In the genomic region with DNA sequence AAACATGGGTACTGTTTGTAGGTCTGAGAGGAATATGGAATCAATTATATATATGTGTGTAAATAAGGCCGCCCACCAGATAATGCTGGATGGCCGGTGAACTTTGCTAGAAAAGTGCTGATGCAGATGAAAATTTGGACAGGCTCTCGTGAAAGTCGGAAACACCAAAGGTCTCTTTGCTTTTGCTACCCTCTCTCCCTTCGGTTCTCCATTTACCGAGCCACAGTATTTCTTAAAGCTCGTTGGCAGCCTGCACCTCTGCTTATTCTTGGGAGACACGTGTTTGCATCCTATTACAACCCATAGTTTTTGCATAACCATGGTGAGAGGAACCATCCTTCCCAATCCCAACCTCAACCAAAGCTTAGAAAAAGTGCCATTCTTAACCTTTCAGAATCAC, we compare ENCODE assay signal across 27 cellular contexts.
A peak's percentile ranks its signal among the peaks of the same experiment; 100 is the strongest.
DNase-seq lines count a peak whose midpoint lies in the region; ATAC-seq, FAIRE-seq and TF ChIP-seq lines count a peak whose summit lies in the region.
"Had no signal": no experiment of that assay in that cellular context is flagged by ENCODE, and none has a peak within 500 bp of the region (broad histone marks: within the 10 kb centered on the region; RNA-seq: fewer than 3 reads in every experiment).

No MANE protein-coding gene starts in this region.

- H3K36me3 Mint-ChIP-seq in nephron (ENCODE audit: low read depth): no peaks in the 10 kb centered on the region
- H3K36me3 Mint-ChIP-seq: natural killer cell had no signal

- H3K23ac ChIP-seq in IMR-90 (ENCODE audit: low read depth, low read length): no peak overlapping the region

- SMC1A ChIA-PET in GM12878 (lab: Charles Lee; ENCODE audit: uncharacterized antibody, unreplicated experiment): interaction anchor here (0.9 to 7.4 kb wide), 15 partner anchors 8 to 335 kb away, joined by 3 to 67 read pairs (median 5); no protein-coding TSS in a partner anchor

- no peak for TF ChIP-seq EP300 in GM12878 (IDR thresholded peaks at IDR 0.05; ENCODE audit: borderline replicate concordance in 1 of 2, control insufficient read depth in 1 of 2, low read depth in 2 of 2, low read length in 2 of 2)

- no peaks in the 10 kb centered on the region for H3K9me3 Mint-ChIP-seq in nephron
- H3K9me3 Mint-ChIP-seq: activated naive CD8-positive, alpha-beta T cell treated with anti-CD3 and anti-CD28 coated beads, Interleukin-2, amount 10 ng/mL, durations not matched to agents 7 days and 5 days; activated T-helper 2 cell treated with anti-CD3 and anti-CD28 coated beads, Interferon-gamma antibody, Interleukin-2, Interleukin-4, amounts not matched to agents 10 μg/mL and 5 μg/mL and 100 μg/mL, durations not matched to agents 14 hours and 24 hours and 36 hours; immature natural killer cell; natural killer cell had no signal

- no peak for DNase-seq in IMR-90
- no peak for DNase-seq in GM12878 (ENCODE audit: low read depth, low spot score)
- DNase-seq in GM13977 (ENCODE audit: low spot score): no peak
- no peak for DNase-seq in AG08395 (ENCODE audit: low spot score)
- DNase-seq: activated CD4-positive, alpha-beta T cell treated with anti-CD3 and anti-CD28 coated beads for 48 hours; activated CD8-positive, alpha-beta memory T cell treated with anti-CD3 and anti-CD28 coated beads, Interleukin-2, amount 10 ng/mL, durations not matched to agents 7 days and 5 days; activated naive CD8-positive, alpha-beta T cell treated with anti-CD3 and anti-CD28 coated beads, Interleukin-2, amount 10 ng/mL, durations not matched to agents 7 days and 5 days; effector CD4-positive, alpha-beta T cell; foreskin keratinocyte; hippocampal formation; immature natural killer cell; natural killer cell; NCI-H1092 treated with DMSO at 0.1 percent for 48 hours; NCI-H1930; NCI-H526; ovary; right cardiac atrium; spleen; stimulated activated CD4-positive, alpha-beta T cell treated with anti-CD3 and anti-CD28 coated beads, Interleukin-4, amount 100 ng/mL, for 1 hour; stimulated activated naive CD4-positive, alpha-beta T cell treated with Interleukin-2 at 50 U/mL for 16 hours; T-helper 17 cell had no signal

- H3K9me3 ChIP-seq in DOHH2 (ENCODE audit: control insufficient read depth, insufficient read depth, low read length) (no peaks in the 10 kb centered on the region), IMR-90 (ENCODE audit: control insufficient read depth, insufficient read depth, low read length) (no peaks in the 10 kb centered on the region), GM12878 (replicated peaks; ENCODE audit: control insufficient read depth, insufficient read depth, low read length) (peaks cover under 1% of the 10 kb centered on the region; the same call in 2 of the 3 replicates)
- H3K9me3 ChIP-seq: ovary, spleen had no signal

- H3K79me1 ChIP-seq in IMR-90 (ENCODE audit: low read depth in 1 of 2, low read length in 2 of 2): peaks cover 29 to 64% of the 10 kb centered on the region in 2 experiments

- no peak overlapping the region for H2BK20ac ChIP-seq in IMR-90 (ENCODE audit: low read depth, low read length)

- dilution Hi-C loops in IMR-90 (cut with HindIII; ENCODE audit: low sequenced_read_pairs, unreplicated experiment): no loop called here

- peaks cover 58% of the 10 kb centered on the region for H3K4me1 Mint-ChIP-seq in nephron

- H2BK5ac ChIP-seq in IMR-90 (ENCODE audit: low read depth, low read length, poor library complexity, severe bottlenecking): no peak overlapping the region

- H2BK120ac ChIP-seq in IMR-90 (ENCODE audit: low read depth, low read length): no peak overlapping the region

- H4K8ac ChIP-seq in IMR-90 (ENCODE audit: low read depth in 2 of 2, low read length in 2 of 2): no peak overlapping the region

- intact Hi-C loops in IMR-90 (cut with micrococcal nuclease) (loop anchor here (10.0 kb wide), 2 partner anchors 107 to 263 kb away; partner anchors contain the start of gene FOXN3), GM12878 (cut with micrococcal nuclease; ENCODE audit: unreplicated experiment) (no loop called here)

- no peak overlapping the region for H2AK9ac ChIP-seq in IMR-90 (replicated peaks; ENCODE audit: low read depth, low read length, poor library complexity)

- peak overlapping the region; percentile 96 for H3K27ac ChIP-seq in DOHH2 (ENCODE audit: low read depth, low read length)
- H3K27ac ChIP-seq in IMR-90 (ENCODE audit: insufficient read depth, low read length): no peak overlapping the region
- peak overlapping the region; percentile 78 for H3K27ac ChIP-seq in GM12878 (ENCODE audit: control insufficient read depth, insufficient read depth)
- H3K27ac ChIP-seq: foreskin keratinocyte, ovary had no signal

- peak overlapping the region; percentile 73 for H3K4me3 ChIP-seq in DOHH2 (ENCODE audit: low read length)
- no peak overlapping the region for H3K4me3 ChIP-seq in IMR-90 (ENCODE audit: insufficient read depth, low read depth, low read length)
- H3K4me3 ChIP-seq in GM12878: peak overlapping the region; percentile 25; the same call in 1 of the 2 replicates
- H3K4me3 ChIP-seq: ovary, spleen had no signal

- no peak overlapping the region for H3K4ac ChIP-seq in IMR-90 (ENCODE audit: low read depth, low read length)

- POLR2A ChIA-PET in IMR-90 (lab: Charles Lee; ENCODE audit: unreplicated experiment): interaction anchor here (0.6 kb wide), 1 partner anchor 32 kb away, joined by 5 read pairs; no protein-coding TSS in a partner anchor
- POLR2A ChIA-PET in GM12878 (lab: Charles Lee): interaction anchor here (0.6 to 1.6 kb wide), 6 partner anchors 10 to 117 kb away, joined by 3 to 4 read pairs (median 4); no protein-coding TSS in a partner anchor

- H2BK15ac ChIP-seq in IMR-90 (ENCODE audit: low read depth, low read length): no peak overlapping the region

- H4K20me1 ChIP-seq in DOHH2 (ENCODE audit: control insufficient read depth, insufficient read depth, low read depth, low read length) (no peaks in the 10 kb centered on the region), IMR-90 (ENCODE audit: insufficient read depth, low read length) (peaks cover 23% of the 10 kb centered on the region), GM12878 (ENCODE audit: control insufficient read depth, insufficient read depth) (no peaks in the 10 kb centered on the region)

- no peak for ATAC-seq in IMR-90 (ENCODE audit: low read depth)
- ATAC-seq in GM12878: no peak
- no peak for ATAC-seq in HG02588 (IDR thresholded peaks at IDR 0.05; ENCODE audit: unreplicated experiment)
- ATAC-seq: activated CD8-positive, alpha-beta memory T cell treated with anti-CD3 and anti-CD28 coated beads, Interleukin-2, amount 10 ng/mL, durations not matched to agents 7 days and 5 days; foreskin keratinocyte; natural killer cell; right cardiac atrium; T-helper 17 cell had no signal

- peaks cover 25% of the 10 kb centered on the region for H3K9me1 ChIP-seq in IMR-90 (ENCODE audit: insufficient read depth, low read length)

- H3K79me2 ChIP-seq in DOHH2 (ENCODE audit: control insufficient read depth, low read length) (peaks cover 20% of the 10 kb centered on the region), GM12878 (ENCODE audit: control insufficient read depth, insufficient read depth, low read length) (peaks cover 55% of the 10 kb centered on the region)

- no peak overlapping the region for H4K91ac ChIP-seq in IMR-90 (ENCODE audit: insufficient read depth, low read depth, low read length)

- H4K5ac ChIP-seq in IMR-90 (ENCODE audit: low read depth, low read length): no peak overlapping the region

- H3K36me3 ChIP-seq in DOHH2 (ENCODE audit: control insufficient read depth, low read length): no peaks in the 10 kb centered on the region
- H3K36me3 ChIP-seq in IMR-90 (ENCODE audit: control insufficient read depth, insufficient read depth, low read length): 0 out of 2 replicates have a peak, but pooled peaks cover 1% of the 10 kb centered on the region
- no peaks in the 10 kb centered on the region; a peak in 1 of 4 replicates for H3K36me3 ChIP-seq in GM12878 (ENCODE audit: control insufficient read depth in 2 of 2, insufficient read depth in 2 of 2, low read length in 1 of 2)
- H3K36me3 ChIP-seq: ovary, spleen had no signal

- 89% methylated on average over 5 of the region's 8 CpGs; no CpG with 5 or more reads in 1 of the 2 experiments for WGBS in IMR-90 (ENCODE audit: extremely low coverage in 2 of 2, insufficient read length in 1 of 2), 2 experiments
- 23% methylated on average over 8 of the region's 8 CpGs for WGBS in GM12878 (ENCODE audit: insufficient coverage, insufficient replicate concordance, low lambda C conversion rate, missing lambda C conversion rate)

- H3K4me2 ChIP-seq in DOHH2 (ENCODE audit: low read length) (peak overlapping the region; percentile 82), IMR-90 (ENCODE audit: low read depth, low read length) (no peak overlapping the region), GM12878 (ENCODE audit: control insufficient read depth, insufficient read depth) (peak overlapping the region; percentile 49)

- H3K27me3 Mint-ChIP-seq in nephron (ENCODE audit: low read depth): no peaks in the 10 kb centered on the region
- H3K27me3 Mint-ChIP-seq: activated CD8-positive, alpha-beta memory T cell treated with anti-CD3 and anti-CD28 coated beads, Interleukin-2, amount 10 ng/mL, durations not matched to agents 7 days and 5 days; activated naive CD8-positive, alpha-beta T cell treated with anti-CD3 and anti-CD28 coated beads, Interleukin-2, amount 10 ng/mL, durations not matched to agents 7 days and 5 days; T-helper 17 cell had no signal

- no peak for FAIRE-seq in GM12878 (lab: Jason Lieb, UNC)
- FAIRE-seq: D721Med, H54 had no signal

- no peak overlapping the region for H3K9ac ChIP-seq in IMR-90 (ENCODE audit: low read depth, low read length)
- H3K9ac ChIP-seq in GM12878 (ENCODE audit: control insufficient read depth, insufficient read depth, low read length): no peak overlapping the region

- TF ChIP-seq RAD21 in IMR-90 (IDR thresholded peaks at IDR 0.05; ENCODE audit: low read length) (no peak), GM12878 (IDR thresholded peaks at IDR 0.05; ENCODE audit: insufficient read depth, low read depth, low read length) (no peak)

- in situ Hi-C loops in IMR-90 (cut with MboI; ENCODE audit: low sequenced_read_pairs) (no loop called here), GM12878 (cut with MboI) (no loop called here), GM13977 (cut with MboI; ENCODE audit: low pct_unique_long_range_greater_than_20kb, low sequenced_read_pairs, unreplicated experiment) (no loop called here)

- CTCF ChIA-PET in IMR-90 (lab: Yijun Ruan, JAX) (no interaction called here), GM12878 (lab: Yijun Ruan, JAX) (interaction anchor here (0.6 to 2.2 kb wide), 12 partner anchors 10 to 640 kb away, joined by 3 to 5 read pairs (median 3); no protein-coding TSS in a partner anchor)

- BruUV-seq in IMR-90 (replicated peaks; lab: Mats Ljungman, UMichigan) (no TSS peak), GM12878 (replicated peaks; lab: Mats Ljungman, UMichigan) (no TSS peak)

- no peak overlapping the region for H3K14ac ChIP-seq in IMR-90 (replicated peaks; ENCODE audit: low read depth, low read length)

- no peak overlapping the region for H3K56ac ChIP-seq in IMR-90 (ENCODE audit: extremely low read depth, insufficient read depth, low read length)

- TF ChIP-seq CTCF in DOHH2 (IDR thresholded peaks at IDR 0.05; ENCODE audit: low read depth, low read length, poor library complexity, severe bottlenecking) (no peak), IMR-90 (conservative IDR thresholded peaks at IDR 0.05; ENCODE audit: low read depth, low read length) (no peak), GM12878 (IDR thresholded peaks at IDR 0.05 in 2 of 3, conservative IDR thresholded peaks at IDR 0.05 in 1 of 3; ENCODE audit: control insufficient read depth in 2 of 3, extremely low read depth in 1 of 3, insufficient read depth in 1 of 3, low read depth in 3 of 3, low read length in 3 of 3) (no peak), nephron (IDR thresholded peaks at IDR 0.05; ENCODE audit: unreplicated experiment in 3 of 3) (no peak), GM13977 (IDR thresholded peaks at IDR 0.05; ENCODE audit: extremely low read depth, insufficient read depth, missing control alignments) (no peak)

- RAD21 ChIA-PET in GM12878 (lab: Charles Lee; ENCODE audit: unreplicated experiment): interaction anchor here (0.8 to 3.8 kb wide), 13 partner anchors 9 to 123 kb away, joined by 3 to 20 read pairs (median 5); no protein-coding TSS in a partner anchor

- peak overlapping the region; percentile 25 to 95 (median 90) for H3K27ac Mint-ChIP-seq in nephron
- H3K27ac Mint-ChIP-seq: activated CD8-positive, alpha-beta memory T cell treated with anti-CD3 and anti-CD28 coated beads, Interleukin-2, amount 10 ng/mL, durations not matched to agents 7 days and 5 days; activated naive CD8-positive, alpha-beta T cell treated with anti-CD3 and anti-CD28 coated beads, Interleukin-2, amount 10 ng/mL, durations not matched to agents 7 days and 5 days; activated T-helper 2 cell treated with anti-CD3 and anti-CD28 coated beads, Interferon-gamma antibody, Interleukin-2, Interleukin-4, amounts not matched to agents 10 μg/mL and 5 μg/mL and 100 μg/mL, durations not matched to agents 14 hours and 24 hours and 36 hours had no signal

- no peaks in the 10 kb centered on the region for H3K9me2 ChIP-seq in DOHH2 (replicated peaks; ENCODE audit: control insufficient read depth, low read length)

- no peak for TF ChIP-seq POLR2A in IMR-90 (IDR thresholded peaks at IDR 0.05; ENCODE audit: low read depth, low read length)
- no peak for TF ChIP-seq POLR2A in GM12878 (IDR thresholded peaks at IDR 0.05; ENCODE audit: low read depth, low read length)

- peaks cover 29% of the 10 kb centered on the region for H3F3A ChIP-seq in DOHH2 (ENCODE audit: control insufficient read depth, insufficient read depth)

- peak overlapping the region in 2 of 3 experiments; percentile 36 to 47 for H3K4me3 Mint-ChIP-seq in nephron
- H3K4me3 Mint-ChIP-seq: activated CD8-positive, alpha-beta memory T cell treated with anti-CD3 and anti-CD28 coated beads, Interleukin-2, amount 10 ng/mL, durations not matched to agents 7 days and 5 days; activated naive CD8-positive, alpha-beta T cell treated with anti-CD3 and anti-CD28 coated beads, Interleukin-2, amount 10 ng/mL, durations not matched to agents 7 days and 5 days; immature natural killer cell; natural killer cell; T-helper 17 cell had no signal

- H3K4me1 ChIP-seq in DOHH2 (ENCODE audit: control insufficient read depth, low read length): peaks cover 99% of the 10 kb centered on the region
- H3K4me1 ChIP-seq in IMR-90 (ENCODE audit: control insufficient read depth, insufficient read depth, low read length): peaks cover 24% of the 10 kb centered on the region
- peaks cover 71% of the 10 kb centered on the region for H3K4me1 ChIP-seq in GM12878 (ENCODE audit: control insufficient read depth, insufficient read depth, low read length)

- H3K27me3 ChIP-seq in DOHH2 (ENCODE audit: control insufficient read depth, low read length) (no peaks in the 10 kb centered on the region), IMR-90 (ENCODE audit: control insufficient read depth, insufficient read depth, low read length) (no peaks in the 10 kb centered on the region), GM12878 (replicated peaks in 1 of 2; ENCODE audit: control insufficient read depth in 2 of 2, insufficient read depth in 2 of 2, low read length in 1 of 2) (no peaks in the 10 kb centered on the region)
- H3K27me3 ChIP-seq: foreskin keratinocyte, ovary, spleen had no signal

- H2AFZ ChIP-seq in IMR-90 (replicated peaks; ENCODE audit: low read length, poor library complexity): no peak overlapping the region
- no peak overlapping the region; the same call in 1 of the 2 replicates for H2AFZ ChIP-seq in GM12878 (ENCODE audit: control insufficient read depth, low read depth, low read length)

- no peak overlapping the region for H2AK5ac ChIP-seq in IMR-90 (ENCODE audit: low read depth, low read length)

- H3K18ac ChIP-seq in IMR-90 (ENCODE audit: low read depth, low read length): no peak overlapping the region
